Comparison of ENCODE assay signal across 19 cellular contexts in genomic region chr20:61724376-61724775, GRCh38.
DNase-seq lines count a peak whose midpoint lies in the region; ATAC-seq, FAIRE-seq and TF ChIP-seq lines count a peak whose summit lies in the region.
"Had no signal": no experiment of that assay in that cellular context is flagged by ENCODE, and none has a peak within 500 bp of the region (broad histone marks: within the 10 kb centered on the region; RNA-seq: fewer than 3 reads in every experiment).

No MANE protein-coding gene starts in this region.

- H2BK15ac ChIP-seq in H1 (ENCODE audit: low read length): no peak overlapping the region

- H3K4me1 Mint-ChIP-seq in osteocyte (ENCODE audit: unreplicated experiment): no peaks in the 10 kb centered on the region
- H3K4me1 Mint-ChIP-seq: activated B cell treated with CpG ODN at 0.5 μM for 24 hours had no signal

- no peak overlapping the region for H3K4me3 ChIP-seq in H1 (ENCODE audit: extremely low read depth in 1 of 4, insufficient read depth in 2 of 4, low read depth in 3 of 4, low read length in 4 of 4)
- H3K4me3 ChIP-seq: GM23248 had no signal

- H3K23me2 ChIP-seq in H1 (ENCODE audit: low read depth, low read length): peaks cover 3% of the 10 kb centered on the region; the same call in 1 of the 2 replicates

- H3K23ac ChIP-seq in H1 (ENCODE audit: insufficient read length): no peak overlapping the region

- H3K36me3 Mint-ChIP-seq in osteocyte (ENCODE audit: unreplicated experiment): no peaks in the 10 kb centered on the region

- no peak overlapping the region for H3K56ac ChIP-seq in H1 (replicated peaks; ENCODE audit: insufficient read length, low read depth, low read length)

- peak overlapping the region; percentile 45; the same call in 1 of the 2 replicates for H4K8ac ChIP-seq in H1 (ENCODE audit: extremely low read depth, insufficient read depth, low read length)

- H3K27ac ChIP-seq in H1 (ENCODE audit: low read depth, low read length): no peak overlapping the region
- H3K27ac ChIP-seq: GM23248, neutrophil had no signal

- H3K79me1 ChIP-seq in H1 (ENCODE audit: low read depth, low read length): no peaks in the 10 kb centered on the region

- no peaks in the 10 kb centered on the region for H3K27me3 Mint-ChIP-seq in osteocyte (ENCODE audit: unreplicated experiment)
- H3K27me3 Mint-ChIP-seq: activated B cell treated with CpG ODN at 0.5 μM for 24 hours; activated T-cell treated with anti-CD3 and anti-CD28 coated beads, Interleukin-2, amount 50 U/mL, for 24 hours; stimulated activated naive CD8-positive, alpha-beta T cell treated with anti-CD3 and anti-CD28 coated beads, Interleukin-15, Interleukin-2, amounts not matched to agents 100 ng/mL and 50 ng/mL, for 24 hours had no signal

- H4K91ac ChIP-seq in H1 (replicated peaks; ENCODE audit: insufficient read length, low read length): no peak overlapping the region

- DNase-seq in DMS 273 (lab: John Stamatoyannopoulos, UW; ENCODE audit: unreplicated experiment): peak; percentile 6
- DNase-seq in DMS 273 treated with DMSO at 0.1 percent for 48 hours (lab: John Stamatoyannopoulos, UW): no peak
- peak; percentile 14 for DNase-seq in NCI-H226
- peak; percentile 7 to 70 for DNase-seq in H1 (ENCODE audit: low read depth in 1 of 2, low spot score in 2 of 2)
- DNase-seq in osteocyte (ENCODE audit: extremely low spot score, unreplicated experiment): no peak
- no peak for DNase-seq in amygdala (lab: John Stamatoyannopoulos, UW)
- no peak for DNase-seq in activated naive CD4-positive, alpha-beta T cell treated with Interleukin-2 at 50 U/mL for 16 hours
- DNase-seq: activated B cell treated with CpG ODN at 0.5 μM for 24 hours; activated T-cell treated with anti-CD3 and anti-CD28 coated beads, Interleukin-2, amount 50 U/mL, for 24 hours; erythroblast; GM23248; NCI-H2171; stimulated activated CD4-positive, alpha-beta T cell treated with anti-CD3 and anti-CD28 coated beads, Interleukin-1b, Interleukin-23, amount 100 ng/mL, for 48 hours had no signal

- H3K4me3 Mint-ChIP-seq in osteocyte (ENCODE audit: unreplicated experiment): no peak overlapping the region
- H3K4me3 Mint-ChIP-seq: activated B cell treated with CpG ODN at 0.5 μM for 24 hours; activated T-cell treated with anti-CD3 and anti-CD28 coated beads, Interleukin-2, amount 50 U/mL, for 24 hours; stimulated activated naive CD8-positive, alpha-beta T cell treated with anti-CD3 and anti-CD28 coated beads, Interleukin-15, Interleukin-2, amounts not matched to agents 100 ng/mL and 50 ng/mL, for 24 hours had no signal

- H3K4me1 ChIP-seq in H1 (replicated peaks in 1 of 4; ENCODE audit: control insufficient read depth in 3 of 4, insufficient read depth in 4 of 4, low read length in 3 of 4): peaks cover 7 to 10% (median 9%) of the 10 kb centered on the region in 4 experiments

- WGBS in H1 (ENCODE audit: extremely low coverage in 1 of 2, insufficient coverage in 1 of 2, insufficient read length in 1 of 2, insufficient replicate concordance in 2 of 2, low coverage in 1 of 2, low lambda C conversion rate in 2 of 2, missing lambda C conversion rate in 1 of 2), 2 experiments: 34% methylated on average over 4 of the region's 4 CpGs; no CpG with 5 or more reads in 1 of the 2 experiments

- TF ChIP-seq CTCF in H1 (IDR thresholded peaks at IDR 0.05; ENCODE audit: control extremely low read depth in 1 of 3, insufficient read depth in 1 of 3, low read depth in 1 of 3, low read length in 3 of 3) (peak; percentile 62 to 77 (median 76)), osteocyte (IDR thresholded peaks at IDR 0.05) (peak; percentile 21)

- no peak overlapping the region for H3K9ac ChIP-seq in H1 (replicated peaks in 1 of 4; ENCODE audit: extremely low read depth in 1 of 4, low read depth in 3 of 4, low read length in 3 of 4)
- H3K9ac ChIP-seq: GM23248 had no signal

- H3K9me3 ChIP-seq in H1 (ENCODE audit: insufficient read depth in 2 of 2, low read depth in 1 of 2, low read length in 1 of 2): peaks cover 0 to 6% of the 10 kb centered on the region in 2 experiments; a peak in 1 of 4 replicates
- H3K9me3 ChIP-seq: neutrophil had no signal

- H3K4me2 ChIP-seq in H1 (ENCODE audit: insufficient read depth in 1 of 2, low read depth in 2 of 2, low read length in 2 of 2): no peak overlapping the region

- H4K5ac ChIP-seq in H1 (ENCODE audit: insufficient read length, low read depth, low read length): no peak overlapping the region

- POLR2A ChIA-PET in H1 (lab: Charles Lee; ENCODE audit: partially characterized antibody): no interaction called here

- no peak overlapping the region for H3K27ac Mint-ChIP-seq in osteocyte (ENCODE audit: unreplicated experiment)
- H3K27ac Mint-ChIP-seq: activated B cell treated with CpG ODN at 0.5 μM for 24 hours; activated T-cell treated with anti-CD3 and anti-CD28 coated beads, Interleukin-2, amount 50 U/mL, for 24 hours; stimulated activated naive CD8-positive, alpha-beta T cell treated with anti-CD3 and anti-CD28 coated beads, Interleukin-15, Interleukin-2, amounts not matched to agents 100 ng/mL and 50 ng/mL, for 24 hours had no signal

- no peaks in the 10 kb centered on the region for H3K9me3 Mint-ChIP-seq in osteocyte (ENCODE audit: unreplicated experiment)
- H3K9me3 Mint-ChIP-seq: activated B cell treated with CpG ODN at 0.5 μM for 24 hours; activated T-cell treated with anti-CD3 and anti-CD28 coated beads, Interleukin-2, amount 50 U/mL, for 24 hours; stimulated activated naive CD8-positive, alpha-beta T cell treated with anti-CD3 and anti-CD28 coated beads, Interleukin-15, Interleukin-2, amounts not matched to agents 100 ng/mL and 50 ng/mL, for 24 hours had no signal

- H2BK20ac ChIP-seq in H1 (ENCODE audit: low read length): no peak overlapping the region

- peaks cover 0 to 10% of the 10 kb centered on the region in 2 experiments for H4K20me1 ChIP-seq in H1 (replicated peaks in 1 of 2; ENCODE audit: control insufficient read depth in 1 of 2, insufficient read depth in 2 of 2, low read length in 2 of 2)

- ATAC-seq in GM18867 (IDR thresholded peaks at IDR 0.05; ENCODE audit: unreplicated experiment): no peak

- no peak overlapping the region for H2BK5ac ChIP-seq in H1 (ENCODE audit: low read depth, low read length)

- H3K18ac ChIP-seq in H1 (ENCODE audit: extremely low read depth, low read length): no peak overlapping the region

- TF ChIP-seq POLR2A in H1 (IDR thresholded peaks at IDR 0.05; ENCODE audit: control extremely low read depth in 1 of 2, low read depth in 2 of 2, low read length in 2 of 2): no peak

- H2AK5ac ChIP-seq in H1 (ENCODE audit: low read depth, low read length): no peak overlapping the region

- no peak for TF ChIP-seq EP300 in H1 (IDR thresholded peaks at IDR 0.05; ENCODE audit: borderline replicate concordance in 1 of 2, low read depth in 2 of 2, low read length in 2 of 2)

- TF ChIP-seq RAD21 in H1 (IDR thresholded peaks at IDR 0.05 in 1 of 2, conservative IDR thresholded peaks at IDR 0.05 in 1 of 2; ENCODE audit: low read depth in 2 of 2, low read length in 2 of 2): peak; percentile 39 to 67; a peak in 3 of 4 replicates

- CTCF ChIA-PET in H1 (lab: Charles Lee; ENCODE audit: partially characterized antibody): interaction anchor here (0.6 to 3.6 kb wide), 22 partner anchors 8 to 247 kb away, joined by 3 to 11 read pairs (median 4); no protein-coding TSS in a partner anchor

- H3K36me3 ChIP-seq in H1 (ENCODE audit: control insufficient read depth in 2 of 4, insufficient read depth in 4 of 4, low read length in 3 of 4): no peaks in the 10 kb centered on the region; a peak in 1 of 8 replicates
- H3K36me3 ChIP-seq: neutrophil had no signal

- H2BK12ac ChIP-seq in H1 (ENCODE audit: low read depth, low read length): no peak overlapping the region

- H3K4ac ChIP-seq in H1 (replicated peaks; ENCODE audit: insufficient read length, low read depth, low read length): no peak overlapping the region

- H2BK120ac ChIP-seq in H1 (replicated peaks; ENCODE audit: low read depth, low read length): no peak overlapping the region

- no peak overlapping the region for H2AFZ ChIP-seq in H1 (ENCODE audit: low read length)
- H2AFZ ChIP-seq: GM23248 had no signal

- H3K79me2 ChIP-seq in H1 (ENCODE audit: control insufficient read depth in 1 of 2, insufficient read depth in 2 of 2, low read length in 2 of 2): no peaks in the 10 kb centered on the region; a peak in 1 of 4 replicates

- no peak for FAIRE-seq in H1 (lab: Jason Lieb, UNC)
- FAIRE-seq: A204.1, bronchial epithelial cell, islet of Langerhans had no signal

- H3K14ac ChIP-seq in H1 (ENCODE audit: insufficient read length): no peak overlapping the region

- peaks cover 0 to 6% (median 0%) of the 10 kb centered on the region in 4 experiments; a peak in 4 of 7 replicates for H3K27me3 ChIP-seq in H1 (replicated peaks in 1 of 4; ENCODE audit: control insufficient read depth in 3 of 4, extremely low read depth in 1 of 4, insufficient read depth in 3 of 4, low read length in 3 of 4)
- H3K27me3 ChIP-seq: neutrophil had no signal

TF ChIP-seq in H1, 55 proteins besides CTCF, POLR2A, EP300 and RAD21:
- TF ChIP-seq GTF2F1 (IDR thresholded peaks at IDR 0.05; ENCODE audit: borderline replicate concordance, low read depth, low read length): no peak
- no peak for TF ChIP-seq RFX5 (IDR thresholded peaks at IDR 0.05; ENCODE audit: borderline replicate concordance, low read depth, low read length)
- no peak for TF ChIP-seq CHD2 (IDR thresholded peaks at IDR 0.05; ENCODE audit: low read length)
- TF ChIP-seq CTBP2 (IDR thresholded peaks at IDR 0.05; ENCODE audit: borderline replicate concordance, insufficient read depth, insufficient read length, low read length): no peak
- TF ChIP-seq EZH2 (IDR thresholded peaks at IDR 0.05; ENCODE audit: low read depth, low read length, severe bottlenecking): no peak

Comparison
In these comparisons a context has a peak if more than half of its experiments do, and no peak if none do; other contexts are left out.
1. DNase-seq: peak in DMS 273 (single experiment), NCI-H226 (single experiment) and H1 (2 of 2); none in DMS 273 treated with DMSO at 0.1 percent for 48 hours (single experiment), osteocyte (single experiment), amygdala (0 of 56) and activated naive CD4-positive, alpha-beta T cell treated with Interleukin-2 at 50 U/mL for 16 hours (single experiment).